Comparison of ENCODE assay signal across 9 cellular contexts in the genomic region with DNA sequence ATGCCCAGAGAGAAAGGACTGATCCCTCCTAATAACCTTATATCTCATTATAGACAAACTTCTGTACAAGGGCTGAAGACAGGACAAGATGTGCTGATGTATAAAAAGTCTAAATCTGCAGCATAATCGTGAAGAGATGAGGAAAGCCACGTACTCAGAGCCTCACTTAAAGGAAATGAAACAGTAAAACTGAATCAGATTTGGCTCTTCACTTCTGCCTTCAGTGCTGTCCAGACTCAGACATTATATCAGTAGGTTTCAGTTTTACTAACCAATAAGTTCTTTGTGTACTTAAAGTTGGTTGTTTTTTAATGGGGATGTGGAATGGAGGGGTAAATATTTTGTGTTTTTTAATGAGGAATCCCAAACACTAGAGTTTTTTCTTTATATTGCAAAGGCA. TPM values are rescaled to one million over a fixed set of nuclear protein-coding genes. Genes with fewer than 3 reads are reported as not detected.
DNase-seq lines count a peak whose midpoint lies in the region; ATAC-seq, FAIRE-seq and TF ChIP-seq lines count a peak whose summit lies in the region.
"Had no signal": no experiment of that assay in that cellular context is flagged by ENCODE, and none has a peak within 500 bp of the region (broad histone marks: within the 10 kb centered on the region; RNA-seq: fewer than 3 reads in every experiment).

No MANE protein-coding gene starts in this region.

- TF ChIP-seq POLR2A in right lobe of liver (IDR thresholded peaks at IDR 0.05) (peak; percentile 45), HepG2 (IDR thresholded peaks at IDR 0.05; ENCODE audit: insufficient read depth in 1 of 2, low read depth in 2 of 2, low read length in 2 of 2) (no peak), prostate gland (IDR thresholded peaks at IDR 0.05) (no peak)

- H3K4me3 Mint-ChIP-seq in astrocyte (ENCODE audit: unreplicated experiment), result peak overlapping the region; percentile 21

- H3K9me3 ChIP-seq in right lobe of liver, result no peaks in the 10 kb centered on the region
- no peaks in the 10 kb centered on the region for H3K9me3 ChIP-seq in HepG2 (ENCODE audit: low read length)
- H3K9me3 ChIP-seq in astrocyte (ENCODE audit: insufficient read depth, low read depth, low read length), result no peaks in the 10 kb centered on the region
- no peaks in the 10 kb centered on the region for H3K9me3 ChIP-seq in prostate gland

- TF ChIP-seq EP300 in HepG2 (IDR thresholded peaks at IDR 0.05; ENCODE audit: low read depth in 2 of 2, low read length in 2 of 2) (no peak), HepG2 (CRISPR knock-in tag; IDR thresholded peaks at IDR 0.05; ENCODE audit: borderline replicate concordance) (no peak)

- ATAC-seq in right lobe of liver, result peak; percentile 48 to 75 (median 63)
- no peak for ATAC-seq in HepG2
- peak; percentile 95 for ATAC-seq in HG03196 (IDR thresholded peaks at IDR 0.05; ENCODE audit: unreplicated experiment)

- WGBS in right lobe of liver (ENCODE audit: insufficient coverage, low coverage, low lambda C conversion rate, missing lambda C conversion rate), result 27% methylated on average over 2 of the region's 2 CpGs
- 18% methylated on average over 2 of the region's 2 CpGs for WGBS in HepG2 (ENCODE audit: low lambda C conversion rate)
- 2% methylated on average over 2 of the region's 2 CpGs for WGBS in prostate gland

- FAIRE-seq in HepG2 (lab: Jason Lieb, UNC), result no peak
- peak; percentile 20 for FAIRE-seq in astrocyte (lab: Jason Lieb, UNC)
- no peak for FAIRE-seq in HTR-8/SVneo (lab: Jason Lieb, UNC)

- peak overlapping the region; percentile 76 for H3K27ac Mint-ChIP-seq in astrocyte (ENCODE audit: unreplicated experiment)

- BruUV-seq in HepG2 (replicated peaks; lab: Mats Ljungman, UMichigan), result no TSS peak

- intact Hi-C loops in right lobe of liver (cut with DNase I) (no loop called here), HepG2 (cut with micrococcal nuclease; ENCODE audit: unreplicated experiment) (no loop called here), prostate gland (cut with DNase I) (no loop called here)

- DNase-seq in right lobe of liver (no peak), HepG2 (ENCODE audit: low spot score) (no peak), astrocyte (ENCODE audit: low read depth) (peak; percentile 48), prostate gland (ENCODE audit: low spot score) (no peak), COR-L47 (lab: John Stamatoyannopoulos, UW) (no peak), DMS153 treated with DMSO at 0.1 percent for 48 hours (lab: John Stamatoyannopoulos, UW; ENCODE audit: unreplicated experiment) (no peak), HTR-8/SVneo (ENCODE audit: insufficient read length, low spot score) (no peak)

- no peaks in the 10 kb centered on the region for H3K9me3 Mint-ChIP-seq in astrocyte (ENCODE audit: unreplicated experiment)

- TF ChIP-seq CTCF in right lobe of liver (IDR thresholded peaks at IDR 0.05) (no peak), HepG2 (CRISPR knock-in tag; IDR thresholded peaks at IDR 0.05) (no peak), astrocyte (IDR thresholded peaks at IDR 0.05; ENCODE audit: insufficient read depth, low read depth, low read length) (no peak), prostate gland (IDR thresholded peaks at IDR 0.05) (no peak)

- TF ChIP-seq RAD21 in HepG2 (CRISPR knock-in tag; IDR thresholded peaks at IDR 0.05), result no peak

- H3K36me3 Mint-ChIP-seq in astrocyte (ENCODE audit: low read depth, unreplicated experiment), result no peaks in the 10 kb centered on the region

- H3K4me1 ChIP-seq in right lobe of liver (no peaks in the 10 kb centered on the region), HepG2 (ENCODE audit: insufficient read depth, low read length) (no peaks in the 10 kb centered on the region), astrocyte (ENCODE audit: insufficient read depth, low read length) (peaks cover 27% of the 10 kb centered on the region), prostate gland (replicated peaks) (peaks cover 2% of the 10 kb centered on the region)

- H3K79me2 ChIP-seq in HepG2 (ENCODE audit: insufficient read depth, low read length) (no peaks in the 10 kb centered on the region), astrocyte (ENCODE audit: insufficient read depth, low read length) (no peaks in the 10 kb centered on the region)

- H3K4me3 ChIP-seq in right lobe of liver, result no peak overlapping the region
- no peak overlapping the region for H3K4me3 ChIP-seq in HepG2 (replicated peaks in 1 of 3; ENCODE audit: insufficient read depth in 1 of 3, low read depth in 2 of 3, low read length in 3 of 3)
- no peak overlapping the region for H3K4me3 ChIP-seq in astrocyte (ENCODE audit: insufficient read depth, low read depth, low read length)
- H3K4me3 ChIP-seq in prostate gland, result no peak overlapping the region
- H3K4me3 ChIP-seq: skin epidermis had no signal

- H3K4me2 ChIP-seq in HepG2 (ENCODE audit: low read depth, low read length) (no peak overlapping the region), astrocyte (ENCODE audit: low read length) (peak overlapping the region; percentile 41)

- H3K27me3 ChIP-seq in right lobe of liver (no peaks in the 10 kb centered on the region), HepG2 (ENCODE audit: control insufficient read depth in 1 of 2, insufficient read depth in 2 of 2, low read length in 2 of 2) (no peaks in the 10 kb centered on the region; a peak in 1 of 5 replicates), astrocyte (ENCODE audit: insufficient read depth, low read length) (no peaks in the 10 kb centered on the region), prostate gland (replicated peaks; ENCODE audit: insufficient read depth) (no peaks in the 10 kb centered on the region)

- H3K27ac ChIP-seq in right lobe of liver (peak overlapping the region in 1 of 3 donors; percentile 21), HepG2 (ENCODE audit: extremely low read length, insufficient read depth, low read length) (no peak overlapping the region), astrocyte (ENCODE audit: low read depth, low read length) (peak overlapping the region; percentile 85), prostate gland (peak overlapping the region; percentile 12 to 42)

- H3K4me1 Mint-ChIP-seq in astrocyte (ENCODE audit: low read depth, unreplicated experiment), result peaks cover 38% of the 10 kb centered on the region

- H4K20me1 ChIP-seq in HepG2 (ENCODE audit: insufficient read depth, low read length) (no peaks in the 10 kb centered on the region), astrocyte (ENCODE audit: insufficient read depth, low read length) (no peaks in the 10 kb centered on the region)

- H3K36me3 ChIP-seq in right lobe of liver (no peaks in the 10 kb centered on the region), HepG2 (replicated peaks in 1 of 2; ENCODE audit: control insufficient read depth in 1 of 2, insufficient read depth in 2 of 2, low read length in 2 of 2) (no peaks in the 10 kb centered on the region), astrocyte (ENCODE audit: insufficient read depth, low read length) (no peaks in the 10 kb centered on the region), prostate gland (no peaks in the 10 kb centered on the region)

- POLR2A ChIA-PET in HepG2 (lab: Yijun Ruan, JAX), result no interaction called here

- CTCF ChIA-PET in HepG2 (lab: Yijun Ruan, JAX; ENCODE audit: low intra/inter-chr PET ratio, low total read pairs), result no interaction called here

- H3K27me3 Mint-ChIP-seq in astrocyte (ENCODE audit: low read depth, unreplicated experiment), result no peaks in the 10 kb centered on the region

- H2AFZ ChIP-seq in HepG2 (ENCODE audit: low read length) (no peak overlapping the region), astrocyte (ENCODE audit: low read depth, low read length) (peak overlapping the region; percentile 49)

- in situ Hi-C loops in HepG2 (cut with HindIII; ENCODE audit: extremely low pct_ligation_motif_present, low pct_unique_long_range_greater_than_20kb), result no loop called here

- H3K9ac ChIP-seq in HepG2 (ENCODE audit: insufficient read depth, low read depth, low read length), result no peak overlapping the region
- peak overlapping the region; percentile 70 for H3K9ac ChIP-seq in astrocyte (ENCODE audit: low read length)

TF ChIP-seq in HepG2, 621 proteins besides CTCF, POLR2A, EP300 and RAD21 (continues in another document):
- TF ChIP-seq FOXA1 (IDR thresholded peaks at IDR 0.05) (no peak), FOXA1 (CRISPR knock-in tag; IDR thresholded peaks at IDR 0.05) (no peak)

RNA-seq across cellular contexts. Expression of a gene that starts 45.3 kb away (rescaled TPM):
- total RNA-seq in right lobe of liver (10 to 100 TPM in 3 of 6 experiments, 1 to 10 TPM in 3; 2.6 to 29.8 (median 9.5) TPM), HepG2 (2016; rRNA removed; fragmentation: Illumina TruSeq; extraction: Trizol) (not detected in 2 replicates), astrocyte (not detected in 2 replicates), prostate gland (10 to 100 TPM; 43.0 to 57.3 TPM)
- total RNA-seq in HepG2 (2016; cell fraction: cytosol; rRNA removed; fragmentation: Illumina TruSeq; extraction: Trizol; ENCODE audit: low read depth), result not detected in 2 replicates
- not detected in 2 replicates for total RNA-seq in HepG2 (2016; cell fraction: insoluble cytoplasmic fraction; rRNA removed; fragmentation: Illumina TruSeq; extraction: Trizol)
- total RNA-seq in HepG2 (2016; cell fraction: membrane; rRNA removed; fragmentation: Illumina TruSeq; extraction: Trizol), result not detected in 2 replicates
- not detected in 2 replicates for total RNA-seq in HepG2 (2016; cell fraction: nucleus; rRNA removed; fragmentation: Illumina TruSeq; extraction: Trizol)
- not detected in 2 replicates for polyA plus RNA-seq in HepG2 (2011; rRNA removed)
- 0.03 TPM in 1 of 2 replicates, not detected in the other for polyA plus RNA-seq in HepG2 (2011; cell fraction: cytosol; rRNA removed)
- not detected in 2 replicates for polyA plus RNA-seq in HepG2 (2011; cell fraction: nucleus; rRNA removed)
- polyA plus RNA-seq in HepG2 (2012), result not detected in 2 replicates
- polyA plus RNA-seq in HepG2 (2016; cell fraction: cytosol; fragmentation: Illumina TruSeq; extraction: Trizol; ENCODE audit: low read depth), result not detected in 2 replicates
- not detected in 2 replicates for polyA plus RNA-seq in HepG2 (2016; cell fraction: insoluble cytoplasmic fraction; fragmentation: Illumina TruSeq; extraction: Trizol; ENCODE audit: low read depth)
- not detected in 2 replicates for polyA plus RNA-seq in HepG2 (2016; cell fraction: membrane; fragmentation: Illumina TruSeq; extraction: Trizol; ENCODE audit: low read depth)
- not detected in 2 replicates for polyA plus RNA-seq in HepG2 (2016; cell fraction: nucleus; fragmentation: Illumina TruSeq; extraction: Trizol; ENCODE audit: insufficient read depth, low read depth)
- not detected in 2 replicates for polyA minus RNA-seq in HepG2 (2011; rRNA and poly(A)+ RNA removed; ENCODE audit: low replicate concordance)
- polyA minus RNA-seq in HepG2 (2011; cell fraction: cytosol; rRNA and poly(A)+ RNA removed), result not detected in 2 replicates
- 0.90 TPM in 1 of 2 replicates, not detected in the other for polyA minus RNA-seq in HepG2 (2011; cell fraction: nucleus; rRNA and poly(A)+ RNA removed)
